24 cellular contexts compared by ENCODE assay signal in the genomic region with DNA sequence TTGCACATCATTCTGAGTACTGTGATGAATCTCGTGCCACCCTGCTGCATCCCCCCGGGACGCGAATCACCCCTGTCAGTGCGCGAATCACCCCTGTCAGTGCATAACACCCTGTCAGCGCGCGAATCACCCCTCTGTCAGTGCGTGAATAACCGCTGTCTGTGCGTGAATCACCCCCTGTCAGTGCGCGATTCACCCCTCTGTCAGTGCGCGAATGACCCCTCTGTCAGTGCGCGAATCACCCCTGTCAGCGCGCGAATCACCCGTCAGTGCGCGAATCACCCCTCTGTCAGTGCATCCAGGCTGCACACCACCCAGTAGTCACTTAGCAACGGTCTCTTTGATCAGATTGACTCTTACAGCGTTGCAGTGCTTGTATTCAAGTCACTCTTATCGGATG.
"Had no signal": no experiment of that assay in that cellular context is flagged by ENCODE, and none has a peak within 500 bp of the region (broad histone marks: within the 10 kb centered on the region; RNA-seq: fewer than 3 reads in every experiment).

No MANE protein-coding gene starts in this region.

- ATAC-seq: gastrocnemius medialis; left lobe of liver; natural killer cell; sciatic nerve; stimulated activated naive B cell treated with anti-CD40 and anti-IgM and Interleukin-4, amounts not matched to agents 10 μg/mL and 1 μg/mL and 100 μg/mL, for 72 hours had no signal

- H3K27me3 ChIP-seq: gastrocnemius medialis, neutrophil, right atrium auricular region, tibial nerve, upper lobe of left lung had no signal

- DNase-seq: dorsolateral prefrontal cortex; effector CD4-positive, alpha-beta T cell; foreskin fibroblast; gastrocnemius medialis; head of caudate nucleus; kidney; natural killer cell; stimulated activated CD4-positive, alpha-beta T cell treated with anti-CD3 and anti-CD28 coated beads, Interleukin-12 subunit alpha, Interleukin-12 subunit beta, amount 100 ng/mL, for 4 hours; stimulated activated CD4-positive, alpha-beta T cell treated with anti-CD3 and anti-CD28 coated beads, Interleukin-2, amount 100 ng/mL, for 24 hours; stimulated activated CD4-positive, alpha-beta T cell treated with anti-CD3 and anti-CD28 coated beads, Interleukin-4, amount 100 ng/mL, for 4 hours; stimulated activated naive B cell treated with anti-CD40 and anti-IgM and Interleukin-4, amounts not matched to agents 10 μg/mL and 1 μg/mL and 100 μg/mL, for 72 hours had no signal

- H3K4me1 Mint-ChIP-seq: memory B cell, natural killer cell had no signal

- H3K4me1 ChIP-seq: gastrocnemius medialis, parathyroid adenoma, prostate gland had no signal

- H3K4me3 Mint-ChIP-seq: memory B cell; natural killer cell; stimulated activated naive B cell treated with anti-CD40 and anti-IgM and Interleukin-4, amounts not matched to agents 10 μg/mL and 1 μg/mL and 100 μg/mL, for 72 hours; stimulated activated naive CD8-positive, alpha-beta T cell treated with anti-CD3 and anti-CD28 coated beads, Interleukin-15, Interleukin-2, amounts not matched to agents 100 ng/mL and 50 ng/mL, for 24 hours had no signal

- H3K36me3 Mint-ChIP-seq: memory B cell, natural killer cell had no signal

- H3K4me3 ChIP-seq: dorsolateral prefrontal cortex, gastrocnemius medialis, lung, prostate gland, right atrium auricular region, smooth muscle cell, thoracic aorta, tibial nerve, upper lobe of left lung had no signal

- H3K27ac Mint-ChIP-seq: memory B cell; natural killer cell; stimulated activated naive B cell treated with anti-CD40 and anti-IgM and Interleukin-4, amounts not matched to agents 10 μg/mL and 1 μg/mL and 100 μg/mL, for 72 hours; stimulated activated naive CD8-positive, alpha-beta T cell treated with anti-CD3 and anti-CD28 coated beads, Interleukin-15, Interleukin-2, amounts not matched to agents 100 ng/mL and 50 ng/mL, for 24 hours had no signal

- H3K36me3 ChIP-seq: gastrocnemius medialis, neutrophil, prostate gland, right atrium auricular region, thoracic aorta, tibial nerve, upper lobe of left lung had no signal

- H3K27me3 Mint-ChIP-seq: stimulated activated naive CD8-positive, alpha-beta T cell treated with anti-CD3 and anti-CD28 coated beads, Interleukin-15, Interleukin-2, amounts not matched to agents 100 ng/mL and 50 ng/mL, for 24 hours had no signal

- H3K9me3 ChIP-seq: gastrocnemius medialis, neutrophil, prostate gland, thoracic aorta had no signal

- H3K27ac ChIP-seq: dorsolateral prefrontal cortex, gastrocnemius medialis, neutrophil, parathyroid adenoma, prostate gland, right atrium auricular region, thoracic aorta, tibial nerve, upper lobe of left lung had no signal
